In the genomic region with DNA sequence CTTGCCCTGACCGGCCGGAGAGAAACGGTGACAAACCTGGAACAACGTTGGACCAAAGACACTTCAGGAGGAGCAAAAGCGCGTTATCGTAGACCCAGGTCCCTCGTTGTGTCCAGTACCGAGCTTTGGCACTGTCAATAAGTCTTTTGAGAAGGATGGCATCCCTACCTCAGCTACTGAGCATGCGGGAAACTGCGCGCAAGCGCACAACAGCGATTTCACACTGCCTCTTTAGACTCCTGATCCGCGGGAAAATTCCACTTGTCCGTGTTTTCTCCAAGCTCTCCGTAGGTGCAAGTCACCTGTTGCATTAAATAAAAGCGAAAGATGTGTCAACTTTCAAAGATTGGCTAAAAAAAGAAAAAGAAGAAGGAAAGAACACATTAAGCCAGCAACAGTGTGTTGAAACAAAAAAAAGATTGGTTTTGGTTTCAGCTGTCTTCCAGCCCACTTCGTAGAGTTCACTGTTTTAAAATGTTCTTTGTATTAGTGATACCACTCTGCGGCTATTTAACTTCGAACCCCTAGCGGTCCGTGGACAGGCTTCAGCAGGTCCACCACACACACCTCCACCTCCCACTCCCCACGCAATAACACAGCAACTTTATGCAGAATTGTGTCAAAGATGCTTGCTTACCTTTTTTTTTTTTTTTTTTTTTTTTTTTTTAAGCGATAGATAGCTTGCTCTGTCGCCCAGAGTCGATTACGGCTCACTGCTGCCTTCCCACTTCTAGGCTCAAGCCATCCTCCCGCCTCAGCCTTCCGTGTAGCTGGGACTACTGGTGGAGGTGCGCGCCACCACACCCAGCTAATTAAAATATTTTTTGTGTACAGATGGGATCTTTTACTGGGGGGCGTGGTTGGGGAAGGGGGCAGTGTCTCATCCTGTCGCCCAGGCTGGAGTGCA, we compare ENCODE assay signal across 1 cellular context.
A peak's percentile ranks its signal among the peaks of the same experiment; 100 is the strongest.
TF ChIP-seq lines count a peak whose summit lies in the region.

TSS of gene BPNT1 (minus strand) at position 139 of the 907 bp plus-strand sequence. CDS start 9,942 bp downstream, outside the sequence.

TF ChIP-seq in HEK293, 187 proteins besides CTCF, POLR2A, EP300 and RAD21 (continued from another document and continues in another):
- TF ChIP-seq, protein P1, sequence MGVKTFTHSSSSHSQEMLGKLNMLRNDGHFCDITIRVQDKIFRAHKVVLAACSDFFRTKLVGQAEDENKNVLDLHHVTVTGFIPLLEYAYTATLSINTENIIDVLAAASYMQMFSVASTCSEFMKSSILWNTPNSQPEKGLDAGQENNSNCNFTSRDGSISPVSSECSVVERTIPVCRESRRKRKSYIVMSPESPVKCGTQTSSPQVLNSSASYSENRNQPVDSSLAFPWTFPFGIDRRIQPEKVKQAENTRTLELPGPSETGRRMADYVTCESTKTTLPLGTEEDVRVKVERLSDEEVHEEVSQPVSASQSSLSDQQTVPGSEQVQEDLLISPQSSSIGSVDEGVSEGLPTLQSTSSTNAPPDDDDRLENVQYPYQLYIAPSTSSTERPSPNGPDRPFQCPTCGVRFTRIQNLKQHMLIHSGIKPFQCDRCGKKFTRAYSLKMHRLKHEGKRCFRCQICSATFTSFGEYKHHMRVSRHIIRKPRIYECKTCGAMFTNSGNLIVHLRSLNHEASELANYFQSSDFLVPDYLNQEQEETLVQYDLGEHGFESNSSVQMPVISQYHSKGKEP (tag by site-specific recombination; IDR thresholded peaks at IDR 0.05) = peak; percentile 91
- TF ChIP-seq, protein P2, sequence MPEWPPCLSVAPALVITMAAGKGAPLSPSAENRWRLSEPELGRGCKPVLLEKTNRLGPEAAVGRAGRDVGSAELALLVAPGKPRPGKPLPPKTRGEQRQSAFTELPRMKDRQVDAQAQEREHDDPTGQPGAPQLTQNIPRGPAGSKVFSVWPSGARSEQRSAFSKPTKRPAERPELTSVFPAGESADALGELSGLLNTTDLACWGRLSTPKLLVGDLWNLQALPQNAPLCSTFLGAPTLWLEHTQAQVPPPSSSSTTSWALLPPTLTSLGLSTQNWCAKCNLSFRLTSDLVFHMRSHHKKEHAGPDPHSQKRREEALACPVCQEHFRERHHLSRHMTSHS (tag by site-specific recombination; IDR thresholded peaks at IDR 0.05) = no peak
- TF ChIP-seq KLF16 (tag by site-specific recombination; IDR thresholded peaks at IDR 0.05) (peak; percentile 93), KLF10 (tag by site-specific recombination; IDR thresholded peaks at IDR 0.05) (peak; percentile 84), KLF7 (tag by site-specific recombination; IDR thresholded peaks at IDR 0.05; ENCODE audit: borderline replicate concordance) (0 out of 2 replicates have a peak, but pooled peaks have one; percentile 21), ZFP37 (tag by site-specific recombination; IDR thresholded peaks at IDR 0.05) (0 out of 2 replicates have a peak, but pooled peaks have one; percentile 50), SP2 (tag by site-specific recombination; IDR thresholded peaks at IDR 0.05) (peak; percentile 46), ZNF133 (tag by site-specific recombination; IDR thresholded peaks at IDR 0.05) (no peak), BCL11A (tag by site-specific recombination; IDR thresholded peaks at IDR 0.05; ENCODE audit: low read depth) (no peak), ZNF24 (tag by site-specific recombination; IDR thresholded peaks at IDR 0.05) (no peak), KLF8 (tag by site-specific recombination; IDR thresholded peaks at IDR 0.05) (peak; percentile 78), ZNF121 (tag by site-specific recombination; IDR thresholded peaks at IDR 0.05) (no peak), ZNF132 (tag by site-specific recombination; IDR thresholded peaks at IDR 0.05; ENCODE audit: borderline replicate concordance) (no peak), ZNF302 (tag by site-specific recombination; IDR thresholded peaks at IDR 0.05; ENCODE audit: low read depth) (no peak), ZSCAN16 (tag by site-specific recombination; IDR thresholded peaks at IDR 0.05) (no peak), ZIC2 (tag by site-specific recombination; IDR thresholded peaks at IDR 0.05) (no peak), ZNF501 (tag by site-specific recombination; IDR thresholded peaks at IDR 0.05) (peak; percentile 71; the same call in 1 of the 2 replicates), ZNF211 (tag by site-specific recombination; IDR thresholded peaks at IDR 0.05; ENCODE audit: low read depth) (no peak), SP7 (tag by site-specific recombination; IDR thresholded peaks at IDR 0.05) (peak; percentile 69), EGR2 (tag by site-specific recombination; IDR thresholded peaks at IDR 0.05; ENCODE audit: low read depth) (0 out of 2 replicates have a peak, but pooled peaks have one; percentile 5), ZBTB1 (tag by site-specific recombination; IDR thresholded peaks at IDR 0.05) (no peak), ZBTB8A (tag by site-specific recombination; IDR thresholded peaks at IDR 0.05) (peak; percentile 63), ZNF138 (tag by site-specific recombination; IDR thresholded peaks at IDR 0.05; ENCODE audit: borderline replicate concordance) (no peak), ZSCAN4 (tag by site-specific recombination; IDR thresholded peaks at IDR 0.05) (no peak), KLF9 (tag by site-specific recombination; IDR thresholded peaks at IDR 0.05; ENCODE audit: low read depth) (no peak), RBAK (tag by site-specific recombination; IDR thresholded peaks at IDR 0.05) (no peak), WT1 (tag by site-specific recombination; IDR thresholded peaks at IDR 0.05) (no peak), ZEB2 (tag by site-specific recombination; IDR thresholded peaks at IDR 0.05) (peak; percentile 99), ZXDB (tag by site-specific recombination; IDR thresholded peaks at IDR 0.05) (peak; percentile 63), SP3 (tag by site-specific recombination; IDR thresholded peaks at IDR 0.05) (peak; percentile 61), ZNF560 (tag by site-specific recombination; IDR thresholded peaks at IDR 0.05; ENCODE audit: borderline replicate concordance) (no peak), TRIM28 (IDR thresholded peaks at IDR 0.05; ENCODE audit: borderline replicate concordance, low read length) (peak; percentile 39; the same call in 1 of the 2 replicates), REPIN1 (tag by site-specific recombination; IDR thresholded peaks at IDR 0.05; ENCODE audit: low read depth) (0 out of 2 replicates have a peak, but pooled peaks have one; percentile 47), PRDM1 (tag by site-specific recombination; IDR thresholded peaks at IDR 0.05) (peak; percentile 96), ZBTB26 (tag by site-specific recombination; optimal IDR thresholded peaks at IDR 0.05) (peak; percentile 47), ZNF335 (tag by site-specific recombination; conservative IDR thresholded peaks at IDR 0.05) (peak; percentile 90), ZNF585B (tag by site-specific recombination; IDR thresholded peaks at IDR 0.05) (no peak), ZNF423 (tag by site-specific recombination; IDR thresholded peaks at IDR 0.05) (no peak), SCRT2 (tag by site-specific recombination; IDR thresholded peaks at IDR 0.05) (peak; percentile 100), PRDM6 (tag by site-specific recombination; IDR thresholded peaks at IDR 0.05) (peak; percentile 21; the same call in 1 of the 2 replicates), ZBTB17 (tag by site-specific recombination; IDR thresholded peaks at IDR 0.05) (peak; percentile 73), SCRT1 (tag by site-specific recombination; IDR thresholded peaks at IDR 0.05; ENCODE audit: borderline replicate concordance) (peak; percentile 100), ZNF660 (tag by site-specific recombination; IDR thresholded peaks at IDR 0.05) (peak; percentile 93), ZBTB11 (tag by site-specific recombination; conservative IDR thresholded peaks at IDR 0.05; ENCODE audit: low read depth) (peak; percentile 36; the same call in 1 of the 2 replicates), ZNF202 (tag by site-specific recombination; IDR thresholded peaks at IDR 0.05; ENCODE audit: borderline replicate concordance) (no peak), ZNF629 (tag by site-specific recombination; IDR thresholded peaks at IDR 0.05) (peak; percentile 56; the same call in 1 of the 2 replicates), ZNF366 (tag by site-specific recombination; conservative IDR thresholded peaks at IDR 0.05) (peak; percentile 67), ZNF157 (tag by site-specific recombination; IDR thresholded peaks at IDR 0.05) (no peak), AEBP2 (tag by site-specific recombination; IDR thresholded peaks at IDR 0.05; ENCODE audit: borderline replicate concordance) (no peak)
- TF ChIP-seq, protein P3, sequence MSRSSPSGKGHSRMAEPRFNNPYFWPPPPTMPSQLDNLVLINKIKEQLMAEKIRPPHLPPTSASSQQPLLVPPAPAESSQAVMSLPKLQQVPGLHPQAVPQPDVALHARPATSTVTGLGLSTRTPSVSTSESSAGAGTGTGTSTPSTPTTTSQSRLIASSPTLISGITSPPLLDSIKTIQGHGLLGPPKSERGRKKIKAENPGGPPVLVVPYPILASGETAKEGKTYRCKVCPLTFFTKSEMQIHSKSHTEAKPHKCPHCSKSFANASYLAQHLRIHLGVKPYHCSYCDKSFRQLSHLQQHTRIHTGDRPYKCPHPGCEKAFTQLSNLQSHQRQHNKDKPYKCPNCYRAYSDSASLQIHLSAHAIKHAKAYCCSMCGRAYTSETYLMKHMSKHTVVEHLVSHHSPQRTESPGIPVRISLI (tag by site-specific recombination; IDR thresholded peaks at IDR 0.05) = peak; percentile 98
- TF ChIP-seq, protein P4, sequence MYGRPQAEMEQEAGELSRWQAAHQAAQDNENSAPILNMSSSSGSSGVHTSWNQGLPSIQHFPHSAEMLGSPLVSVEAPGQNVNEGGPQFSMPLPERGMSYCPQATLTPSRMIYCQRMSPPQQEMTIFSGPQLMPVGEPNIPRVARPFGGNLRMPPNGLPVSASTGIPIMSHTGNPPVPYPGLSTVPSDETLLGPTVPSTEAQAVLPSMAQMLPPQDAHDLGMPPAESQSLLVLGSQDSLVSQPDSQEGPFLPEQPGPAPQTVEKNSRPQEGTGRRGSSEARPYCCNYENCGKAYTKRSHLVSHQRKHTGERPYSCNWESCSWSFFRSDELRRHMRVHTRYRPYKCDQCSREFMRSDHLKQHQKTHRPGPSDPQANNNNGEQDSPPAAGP (tag by site-specific recombination; IDR thresholded peaks at IDR 0.05) = peak; percentile 57; the same call in 1 of the 2 replicates
